10 cellular contexts compared by ENCODE assay signal in the genomic region with DNA sequence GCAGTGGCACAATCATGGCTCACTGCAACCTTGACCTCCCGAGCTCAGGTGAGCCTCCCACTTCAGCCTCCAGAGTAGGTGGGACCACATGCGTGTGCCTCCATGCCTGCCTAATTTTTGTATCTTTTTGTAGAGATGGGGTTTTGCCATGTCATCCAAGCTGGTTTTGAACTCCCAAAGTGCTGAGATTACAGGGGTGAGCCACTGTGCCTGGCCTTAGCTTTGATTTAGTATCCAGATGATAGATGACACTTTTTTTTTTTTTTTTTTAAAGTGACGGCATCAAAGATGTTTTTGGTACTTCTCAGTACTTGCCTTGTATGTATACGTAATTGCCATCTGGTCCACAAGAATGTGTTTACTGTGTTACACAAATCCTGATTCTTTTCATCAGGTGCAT. TPM values are rescaled to one million over a fixed set of nuclear protein-coding genes. Genes with fewer than 3 reads are reported as not detected.
"Had no signal": no experiment of that assay in that cellular context is flagged by ENCODE, and none has a peak within 500 bp of the region (broad histone marks: within the 10 kb centered on the region; RNA-seq: fewer than 3 reads in every experiment).

No MANE protein-coding gene starts in this region.

- DNase-seq: GM23248, GOT3, H7, KG1 had no signal

- H3K4me3 Mint-ChIP-seq: IgD-negative memory B cell had no signal

- H3K27me3 Mint-ChIP-seq: IgD-negative memory B cell had no signal

- H2AFZ ChIP-seq: GM23248 had no signal

- H3K9me3 ChIP-seq: HAP-1 had no signal

- ATAC-seq: HCT116 had no signal

- H3K9ac ChIP-seq: GM23248 had no signal

- FAIRE-seq: HTR-8/SVneo had no signal

- H3K27ac ChIP-seq: GM23248 had no signal

- H3K4me3 ChIP-seq: GM23248, HAP-1 had no signal

- H3K4me1 ChIP-seq: HAP-1 had no signal

- H3K9me3 Mint-ChIP-seq: IgD-negative memory B cell had no signal

RNA-seq across cellular contexts. Expression of gene LDHAL6A, which starts 23.4 kb away (rescaled TPM):
- total RNA-seq: GM23248, H4, H7, HT-29 had no signal
- polyA plus RNA-seq: IgD-negative memory B cell had no signal
